In genomic region chr4:138839574-138839973, GRCh38 we compare ENCODE assay signal across 27 cellular contexts.
"Had no signal": no experiment of that assay in that cellular context is flagged by ENCODE, and none has a peak within 500 bp of the region (broad histone marks: within the 10 kb centered on the region; RNA-seq: fewer than 3 reads in every experiment).

No MANE protein-coding gene starts in this region.

- H3K27me3 Mint-ChIP-seq: progenitor cell of endocrine pancreas had no signal

- H3K27me3 ChIP-seq: colonic mucosa, heart left ventricle, neural progenitor cell, pancreas, right lobe of liver, spleen, testis, tibial nerve, upper lobe of right lung, vagina had no signal

- H3K4me3 ChIP-seq: colonic mucosa, esophagus squamous epithelium, heart left ventricle, lung, neural progenitor cell, pancreas, right lobe of liver, spleen, testis, tibial nerve, upper lobe of right lung, vagina had no signal

- H3K9me3 ChIP-seq: colonic mucosa, esophagus squamous epithelium, heart left ventricle, pancreas, right lobe of liver, spleen, testis, tibial nerve, upper lobe of right lung, vagina had no signal

- H3K27ac Mint-ChIP-seq: natural killer cell treated with Interleukin-12 subunit alpha and Interleukin-12 subunit beta and Interleukin-15 and Interleukin-18, amount 100 ng/mL, for 72 hours; neural progenitor cell; progenitor cell of endocrine pancreas; stimulated activated memory B cell treated with anti-CD40 and anti-IgM and Interleukin-4, amounts not matched to agents 10 μg/mL and 1 μg/mL and 100 μg/mL, for 72 hours; stimulated activated naive CD8-positive, alpha-beta T cell treated with anti-CD3 and anti-CD28 coated beads, Interleukin-15, Interleukin-2, amounts not matched to agents 100 ng/mL and 50 ng/mL, for 24 hours had no signal

- H3K4me1 Mint-ChIP-seq: stimulated activated memory B cell treated with anti-CD40 and anti-IgM and Interleukin-4, amounts not matched to agents 10 μg/mL and 1 μg/mL and 100 μg/mL, for 72 hours had no signal

- H3K4me2 ChIP-seq: neural progenitor cell had no signal

- H3K27ac ChIP-seq: colonic mucosa, esophagus squamous epithelium, heart left ventricle, neural progenitor cell, pancreas, right lobe of liver, spleen, testis, tibial nerve, upper lobe of right lung, vagina had no signal

- H3K9me3 Mint-ChIP-seq: natural killer cell treated with Interleukin-12 subunit alpha and Interleukin-12 subunit beta and Interleukin-15 and Interleukin-18, amount 100 ng/mL, for 72 hours; neural progenitor cell; stimulated activated memory B cell treated with anti-CD40 and anti-IgM and Interleukin-4, amounts not matched to agents 10 μg/mL and 1 μg/mL and 100 μg/mL, for 72 hours; stimulated activated naive CD8-positive, alpha-beta T cell treated with anti-CD3 and anti-CD28 coated beads, Interleukin-15, Interleukin-2, amounts not matched to agents 100 ng/mL and 50 ng/mL, for 24 hours had no signal

- H3K36me3 ChIP-seq: colonic mucosa, esophagus squamous epithelium, heart left ventricle, neural progenitor cell, pancreas, right lobe of liver, spleen, tibial nerve, upper lobe of right lung, vagina had no signal

- H3K4me3 Mint-ChIP-seq: natural killer cell treated with Interleukin-12 subunit alpha and Interleukin-12 subunit beta and Interleukin-15 and Interleukin-18, amount 100 ng/mL, for 72 hours; neural progenitor cell; stimulated activated memory B cell treated with anti-CD40 and anti-IgM and Interleukin-4, amounts not matched to agents 10 μg/mL and 1 μg/mL and 100 μg/mL, for 72 hours; stimulated activated naive CD8-positive, alpha-beta T cell treated with anti-CD3 and anti-CD28 coated beads, Interleukin-15, Interleukin-2, amounts not matched to agents 100 ng/mL and 50 ng/mL, for 24 hours had no signal

- H3K36me3 Mint-ChIP-seq: natural killer cell treated with Interleukin-12 subunit alpha and Interleukin-12 subunit beta and Interleukin-15 and Interleukin-18, amount 100 ng/mL, for 72 hours; neural progenitor cell; stimulated activated memory B cell treated with anti-CD40 and anti-IgM and Interleukin-4, amounts not matched to agents 10 μg/mL and 1 μg/mL and 100 μg/mL, for 72 hours had no signal

- ATAC-seq: left lobe of liver; natural killer cell treated with Interleukin-12 subunit alpha and Interleukin-12 subunit beta and Interleukin-15 and Interleukin-18, amount 100 ng/mL, for 72 hours; pancreas; right lobe of liver; stimulated activated memory B cell treated with anti-CD40 and anti-IgM and Interleukin-4, amounts not matched to agents 10 μg/mL and 1 μg/mL and 100 μg/mL, for 72 hours; upper lobe of right lung had no signal

- H3K4me1 ChIP-seq: colonic mucosa, right lobe of liver, spleen, testis, tibial nerve, upper lobe of right lung, vagina had no signal

- DNase-seq: colonic mucosa; dermis blood vessel endothelial cell; esophagus squamous epithelium; foreskin fibroblast; heart left ventricle; hippocampal formation; kidney glomerular epithelial cell; mesenchymal stem cell; midbrain; nucleus accumbens; pancreas; right lobe of liver; spleen; stimulated activated CD4-positive, alpha-beta T cell treated with anti-CD3 and anti-CD28 coated beads, Interleukin-15, amount 100 ng/mL, for 24 hours; stimulated activated CD4-positive, alpha-beta T cell treated with anti-CD3 and anti-CD28 coated beads, Interleukin-1b, Interleukin-23, amount 100 ng/mL, for 48 hours; stimulated activated CD4-positive, alpha-beta T cell treated with anti-CD3 and anti-CD28 coated beads, Interleukin-4, amount 100 ng/mL, for 24 hours; testis; upper lobe of right lung had no signal

- H2AFZ ChIP-seq: neural progenitor cell had no signal
